ENCODE assay signal across 1 cellular context in the genomic region with DNA sequence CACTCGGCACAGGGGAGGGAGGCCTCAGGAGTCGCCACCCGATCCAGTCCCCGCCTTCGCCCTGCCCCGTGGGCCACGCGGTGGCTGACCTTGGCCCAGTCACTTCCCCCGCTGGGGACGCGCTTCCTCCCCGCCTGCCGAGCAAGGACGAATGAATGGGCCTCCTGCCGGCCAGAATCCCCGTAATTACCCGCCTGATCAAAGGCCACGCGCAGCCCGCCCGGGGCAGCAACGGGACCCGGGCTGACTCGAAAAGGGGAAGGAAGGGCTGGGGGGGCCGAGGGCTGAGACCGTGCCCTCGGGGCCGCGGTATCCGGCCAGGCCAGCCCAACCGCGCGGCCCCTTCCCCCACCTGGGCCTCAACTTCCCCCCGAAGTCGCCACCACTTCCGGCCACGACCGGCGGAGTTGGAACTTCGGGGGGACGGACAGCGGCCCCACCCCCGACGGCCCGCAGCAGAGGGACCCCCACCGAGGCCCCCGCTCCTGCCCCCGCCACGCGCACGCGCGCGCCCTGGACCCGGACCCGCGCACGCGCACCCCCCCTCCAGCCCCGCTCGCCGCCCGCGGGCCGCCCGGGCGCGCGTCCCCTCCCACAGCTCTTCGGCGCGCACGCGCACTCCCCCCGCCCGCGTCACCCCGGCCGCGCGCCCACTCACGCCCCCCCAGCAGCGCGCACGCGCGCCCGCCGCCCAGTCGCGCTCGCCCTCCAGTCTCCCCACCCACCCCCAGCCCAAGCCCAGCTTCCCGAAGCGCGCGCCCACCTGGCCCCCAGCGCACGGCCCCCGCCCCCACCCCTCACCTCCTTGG.
TF ChIP-seq lines count a peak whose summit lies in the region.

No MANE protein-coding gene starts in this region.

TF ChIP-seq in liver, 16 proteins besides CTCF, POLR2A, EP300 and RAD21 (continued from another document):
- TF ChIP-seq, protein P1, sequence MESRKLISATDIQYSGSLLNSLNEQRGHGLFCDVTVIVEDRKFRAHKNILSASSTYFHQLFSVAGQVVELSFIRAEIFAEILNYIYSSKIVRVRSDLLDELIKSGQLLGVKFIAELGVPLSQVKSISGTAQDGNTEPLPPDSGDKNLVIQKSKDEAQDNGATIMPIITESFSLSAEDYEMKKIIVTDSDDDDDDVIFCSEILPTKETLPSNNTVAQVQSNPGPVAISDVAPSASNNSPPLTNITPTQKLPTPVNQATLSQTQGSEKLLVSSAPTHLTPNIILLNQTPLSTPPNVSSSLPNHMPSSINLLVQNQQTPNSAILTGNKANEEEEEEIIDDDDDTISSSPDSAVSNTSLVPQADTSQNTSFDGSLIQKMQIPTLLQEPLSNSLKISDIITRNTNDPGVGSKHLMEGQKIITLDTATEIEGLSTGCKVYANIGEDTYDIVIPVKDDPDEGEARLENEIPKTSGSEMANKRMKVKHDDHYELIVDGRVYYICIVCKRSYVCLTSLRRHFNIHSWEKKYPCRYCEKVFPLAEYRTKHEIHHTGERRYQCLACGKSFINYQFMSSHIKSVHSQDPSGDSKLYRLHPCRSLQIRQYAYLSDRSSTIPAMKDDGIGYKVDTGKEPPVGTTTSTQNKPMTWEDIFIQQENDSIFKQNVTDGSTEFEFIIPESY (IDR thresholded peaks at IDR 0.05): no peak
- TF ChIP-seq SP1 (IDR thresholded peaks at IDR 0.05): peak; percentile 57
- TF ChIP-seq TAF1 (conservative IDR thresholded peaks at IDR 0.05): no peak
- TF ChIP-seq NR2F2 (IDR thresholded peaks at IDR 0.05): peak; percentile 84
- no peak for TF ChIP-seq JUND (IDR thresholded peaks at IDR 0.05)
- no peak for TF ChIP-seq HNF4G (IDR thresholded peaks at IDR 0.05)
- peak; percentile 62 to 65 for TF ChIP-seq HNF4A (conservative IDR thresholded peaks at IDR 0.05)
